In genomic region chr18:49021433-49022129, GRCh38 we compare ENCODE assay signal across 9 cellular contexts.
DNase-seq lines count a peak whose midpoint lies in the region; ATAC-seq, FAIRE-seq and TF ChIP-seq lines count a peak whose summit lies in the region.
"Had no signal": no experiment of that assay in that cellular context is flagged by ENCODE, and none has a peak within 500 bp of the region (broad histone marks: within the 10 kb centered on the region; RNA-seq: fewer than 3 reads in every experiment).

No MANE protein-coding gene starts in this region.

- H3K27me3 ChIP-seq in endothelial cell of umbilical vein (ENCODE audit: control insufficient read depth in 2 of 2, insufficient read depth in 2 of 2, low read length in 2 of 2), result no peaks in the 10 kb centered on the region

- peak overlapping the region; percentile 85 for H3K27ac Mint-ChIP-seq in WTC11
- H3K27ac Mint-ChIP-seq in natural killer cell treated with Interleukin-12 subunit alpha and Interleukin-12 subunit beta and Interleukin-15 and Interleukin-18, amount 100 ng/mL, for 72 hours, result no peak overlapping the region

- no peak overlapping the region for H3K9ac ChIP-seq in endothelial cell of umbilical vein (replicated peaks; ENCODE audit: extremely low read depth, insufficient read depth, low read length)

- H3K4me3 ChIP-seq in endothelial cell of umbilical vein (replicated peaks in 1 of 3; ENCODE audit: insufficient read depth in 1 of 3, low read depth in 1 of 3, low read length in 3 of 3), result no peak overlapping the region

- BruUV-seq in endothelial cell of umbilical vein (replicated peaks; lab: Mats Ljungman, UMichigan), result no TSS peak

- H3K9me1 ChIP-seq in endothelial cell of umbilical vein (replicated peaks; ENCODE audit: control insufficient read depth, extremely low read depth, insufficient read depth, low read length), result no peaks in the 10 kb centered on the region

- POLR2A ChIA-PET in WTC11 (lab: Charles Lee) (interaction anchor here (1.0 kb wide), 1 partner anchor 10 kb away, joined by 4 read pairs; no protein-coding TSS in a partner anchor), endothelial cell of umbilical vein (lab: Charles Lee) (no interaction called here)

- no peaks in the 10 kb centered on the region for H3K36me3 ChIP-seq in endothelial cell of umbilical vein (ENCODE audit: control insufficient read depth in 2 of 2, extremely low read depth in 1 of 2, insufficient read depth in 2 of 2, low read length in 2 of 2)

- H3K79me2 ChIP-seq in endothelial cell of umbilical vein (ENCODE audit: control insufficient read depth, insufficient read depth, low read length), result no peaks in the 10 kb centered on the region

- H3K36me3 Mint-ChIP-seq in WTC11, result no peaks in the 10 kb centered on the region
- no peaks in the 10 kb centered on the region for H3K36me3 Mint-ChIP-seq in natural killer cell treated with Interleukin-12 subunit alpha and Interleukin-12 subunit beta and Interleukin-15 and Interleukin-18, amount 100 ng/mL, for 72 hours
- H3K36me3 Mint-ChIP-seq: naive thymus-derived CD8-positive, alpha-beta T cell had no signal

- H2AFZ ChIP-seq in endothelial cell of umbilical vein (ENCODE audit: low read depth, low read length), result no peak overlapping the region

- TF ChIP-seq CTCF in WTC11 (IDR thresholded peaks at IDR 0.05), result peak; percentile 44
- TF ChIP-seq CTCF in endothelial cell of umbilical vein (IDR thresholded peaks at IDR 0.05; ENCODE audit: extremely low read depth in 1 of 2, insufficient read depth in 1 of 2, low read depth in 1 of 2, low read length in 2 of 2), result peak; percentile 46 to 60

- CTCF ChIA-PET in WTC11 (lab: Charles Lee) (interaction anchor here (0.5 to 3.9 kb wide), 24 partner anchors 10 to 1308 kb away, joined by 3 to 40 read pairs (median 4); no protein-coding TSS in a partner anchor), endothelial cell of umbilical vein (lab: Charles Lee) (interaction anchor here (0.5 to 2.1 kb wide), 5 partner anchors 21 to 217 kb away, joined by 3 to 16 read pairs (median 4); no protein-coding TSS in a partner anchor)

- DNase-seq in ELF-1 (ENCODE audit: low read depth, low spot score), result peak; percentile 92
- no peak for DNase-seq in HTR-8/SVneo (ENCODE audit: insufficient read length, low spot score)
- peak; percentile 86 for DNase-seq in WTC11 (ENCODE audit: low spot score)
- peak; percentile 19 for DNase-seq in endothelial cell of umbilical vein (ENCODE audit: low read depth, low spot score)
- DNase-seq in natural killer cell treated with Interleukin-12 subunit alpha and Interleukin-12 subunit beta and Interleukin-15 and Interleukin-18, amount 100 ng/mL, for 72 hours (ENCODE audit: low spot score), result peak; percentile 66
- DNase-seq in GM19240 (ENCODE audit: insufficient read length, low spot score), result no peak
- DNase-seq in dedifferentiated amniotic fluid mesenchymal stem cell (ENCODE audit: extremely low spot score), result no peak

- no peaks in the 10 kb centered on the region for H3K9me3 ChIP-seq in endothelial cell of umbilical vein (replicated peaks; ENCODE audit: control insufficient read depth, insufficient read depth, low read length)

- no peaks in the 10 kb centered on the region for H3K9me3 Mint-ChIP-seq in WTC11
- no peaks in the 10 kb centered on the region for H3K9me3 Mint-ChIP-seq in natural killer cell treated with Interleukin-12 subunit alpha and Interleukin-12 subunit beta and Interleukin-15 and Interleukin-18, amount 100 ng/mL, for 72 hours
- H3K9me3 Mint-ChIP-seq: naive thymus-derived CD8-positive, alpha-beta T cell had no signal

- intact Hi-C loops in endothelial cell of umbilical vein (cut with micrococcal nuclease), result loop anchor here (2.0 to 5.0 kb wide), 4 partner anchors 156 to 393 kb away; no protein-coding TSS in a partner anchor

- FAIRE-seq in HTR-8/SVneo (lab: Jason Lieb, UNC), result peak; percentile 57
- FAIRE-seq in endothelial cell of umbilical vein (lab: Jason Lieb, UNC), result peak; percentile 54

- no peak for TF ChIP-seq POLR2A in endothelial cell of umbilical vein (IDR thresholded peaks at IDR 0.05; ENCODE audit: low read depth, low read length)

- no peak overlapping the region for H3K4me3 Mint-ChIP-seq in WTC11
- no peak overlapping the region for H3K4me3 Mint-ChIP-seq in natural killer cell treated with Interleukin-12 subunit alpha and Interleukin-12 subunit beta and Interleukin-15 and Interleukin-18, amount 100 ng/mL, for 72 hours
- H3K4me3 Mint-ChIP-seq: naive thymus-derived CD8-positive, alpha-beta T cell had no signal

- H4K20me1 ChIP-seq in endothelial cell of umbilical vein (replicated peaks; ENCODE audit: control insufficient read depth, extremely low read depth, insufficient read depth, low read length), result no peaks in the 10 kb centered on the region

- no peaks in the 10 kb centered on the region for H3K4me1 ChIP-seq in endothelial cell of umbilical vein (ENCODE audit: control insufficient read depth, extremely low read depth, insufficient read depth, low read length)

- peaks cover 12% of the 10 kb centered on the region for H3K4me1 Mint-ChIP-seq in WTC11
- peaks cover 10 to 19% of the 10 kb centered on the region in 2 donors for H3K4me1 Mint-ChIP-seq in natural killer cell treated with Interleukin-12 subunit alpha and Interleukin-12 subunit beta and Interleukin-15 and Interleukin-18, amount 100 ng/mL, for 72 hours (ENCODE audit: low read depth in 2 of 2)

- H3K27me3 Mint-ChIP-seq in WTC11 (ENCODE audit: low read depth), result no peaks in the 10 kb centered on the region; the same call in 1 of the 2 replicates
- H3K27me3 Mint-ChIP-seq in natural killer cell treated with Interleukin-12 subunit alpha and Interleukin-12 subunit beta and Interleukin-15 and Interleukin-18, amount 100 ng/mL, for 72 hours, result no peaks in the 10 kb centered on the region

- no peak overlapping the region for H3K4me2 ChIP-seq in endothelial cell of umbilical vein (ENCODE audit: insufficient read depth, low read length)

- dilution Hi-C loops in endothelial cell of umbilical vein (cut with MboI; ENCODE audit: extremely low pct_ligation_motif_present, low sequenced_read_pairs), result no loop called here

- H3K27ac ChIP-seq in endothelial cell of umbilical vein (ENCODE audit: insufficient read depth, low read depth, low read length), result no peak overlapping the region

- ATAC-seq in WTC11 (peak; percentile 93), HG02973 (IDR thresholded peaks at IDR 0.05; ENCODE audit: unreplicated experiment) (no peak)
- peak; percentile 67 to 72 for ATAC-seq in natural killer cell treated with Interleukin-12 subunit alpha and Interleukin-12 subunit beta and Interleukin-15 and Interleukin-18, amount 100 ng/mL, for 72 hours

TF ChIP-seq in WTC11, 78 proteins besides CTCF, POLR2A, EP300 and RAD21 (continues in another document):
- TF ChIP-seq GABPB1 (CRISPR knock-in tag; IDR thresholded peaks at IDR 0.05) (no peak), ZNF138 (CRISPR knock-in tag; conservative IDR thresholded peaks at IDR 0.05) (no peak), CDX4 (CRISPR knock-in tag; IDR thresholded peaks at IDR 0.05; ENCODE audit: borderline replicate concordance) (no peak), ETV6 (CRISPR knock-in tag; IDR thresholded peaks at IDR 0.05) (peak; percentile 69), TEAD1 (CRISPR knock-in tag; IDR thresholded peaks at IDR 0.05) (0 out of 2 replicates have a peak, but pooled peaks have one; percentile 52), ZSCAN18 (CRISPR knock-in tag; IDR thresholded peaks at IDR 0.05) (no peak)

TF ChIP-seq in endothelial cell of umbilical vein, 7 proteins besides CTCF, POLR2A, EP300 and RAD21:
- TF ChIP-seq JUN (IDR thresholded peaks at IDR 0.05; ENCODE audit: borderline replicate concordance, insufficient read depth, insufficient read length, low read depth) (no peak), POLR2AphosphoS5 (IDR thresholded peaks at IDR 0.05; ENCODE audit: insufficient read depth, low read depth, low read length) (no peak), EZH2 (IDR thresholded peaks at IDR 0.05; ENCODE audit: borderline replicate concordance, low read depth, low read length, severe bottlenecking) (no peak), FOS (IDR thresholded peaks at IDR 0.05; ENCODE audit: borderline replicate concordance, insufficient read depth, low read length) (no peak), GATA2 (IDR thresholded peaks at IDR 0.05; ENCODE audit: insufficient read depth, insufficient read length, low read depth, low read length) (no peak), MAX (IDR thresholded peaks at IDR 0.05; ENCODE audit: insufficient read depth, insufficient read length) (no peak), MYC (IDR thresholded peaks at IDR 0.05; ENCODE audit: low read depth, low read length) (no peak)

Comparison
In these comparisons a context has a peak if more than half of its experiments do, and no peak if none do; other contexts are left out.
1. DNase-seq: peak in ELF-1 (single experiment), WTC11 (single experiment), endothelial cell of umbilical vein (single experiment) and natural killer cell treated with Interleukin-12 subunit alpha and Interleukin-12 subunit beta and Interleukin-15 and Interleukin-18, amount 100 ng/mL, for 72 hours (single experiment); none in HTR-8/SVneo (single experiment), GM19240 (single experiment) and dedifferentiated amniotic fluid mesenchymal stem cell (single experiment).